19 cellular contexts compared by ENCODE assay signal in the genomic region with DNA sequence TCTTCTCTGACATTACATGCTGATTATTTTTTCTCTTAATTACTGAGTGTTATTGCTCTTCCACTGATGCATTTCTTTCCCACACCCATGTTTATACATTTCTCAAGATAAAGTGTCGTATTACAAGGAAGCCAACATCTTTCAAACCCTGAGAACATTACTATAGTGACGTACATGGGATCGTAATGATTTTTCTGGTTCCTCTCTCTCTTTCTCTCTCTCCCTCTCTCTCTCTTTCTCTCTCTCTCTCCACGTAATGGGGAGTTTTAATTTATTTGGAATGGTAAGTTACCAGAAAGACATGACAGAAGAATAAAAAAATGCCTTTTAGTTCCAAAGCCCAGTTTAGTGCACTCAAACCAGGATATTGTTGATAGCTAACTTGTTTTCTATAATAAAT. TPM values are rescaled to one million over a fixed set of nuclear protein-coding genes. Genes with fewer than 3 reads are reported as not detected.
A peak's percentile ranks its signal among the peaks of the same experiment; 100 is the strongest.
DNase-seq lines count a peak whose midpoint lies in the region; ATAC-seq and TF ChIP-seq lines count a peak whose summit lies in the region.
"Had no signal": no experiment of that assay in that cellular context is flagged by ENCODE, and none has a peak within 500 bp of the region (broad histone marks: within the 10 kb centered on the region; RNA-seq: fewer than 3 reads in every experiment).

No MANE protein-coding gene starts in this region.

- no peaks in the 10 kb centered on the region for H3K36me3 Mint-ChIP-seq in mesothelial cell of epicardium
- H3K36me3 Mint-ChIP-seq: CD4-positive, alpha-beta memory T cell had no signal

- H3K27me3 Mint-ChIP-seq in mesothelial cell of epicardium (ENCODE audit: low read depth), result no peaks in the 10 kb centered on the region
- H3K27me3 Mint-ChIP-seq: CD4-positive, alpha-beta memory T cell had no signal

- H3K4me1 Mint-ChIP-seq in mesothelial cell of epicardium, result peaks cover 12% of the 10 kb centered on the region
- H3K4me1 Mint-ChIP-seq: CD4-positive, alpha-beta memory T cell had no signal

- H3K9me3 Mint-ChIP-seq in mesothelial cell of epicardium, result peaks cover 4% of the 10 kb centered on the region

- peak overlapping the region; percentile 26 for H3K27ac Mint-ChIP-seq in mesothelial cell of epicardium
- H3K27ac Mint-ChIP-seq: CD4-positive, alpha-beta memory T cell had no signal

- no peak for TF ChIP-seq CTCF in mesothelial cell of epicardium (IDR thresholded peaks at IDR 0.05; ENCODE audit: unreplicated experiment)

- peak; percentile 37 for DNase-seq in NCI-H510A treated with DMSO at 0.1 percent for 48 hours (lab: John Stamatoyannopoulos, UW)
- DNase-seq in NCI-H510A (lab: John Stamatoyannopoulos, UW), result no peak
- DNase-seq in amniotic epithelial cell (ENCODE audit: low read depth), result peak; percentile 9
- peak; percentile 63 for DNase-seq in fibroblast of gingiva (ENCODE audit: low read depth)
- DNase-seq in mesothelial cell of epicardium (ENCODE audit: low spot score in 2 of 2, unreplicated experiment in 2 of 2), result no peak
- no peak for DNase-seq in OCI-M1 (lab: John Stamatoyannopoulos, UW)
- DNase-seq in NK-92 treated with Interleukin-12 subunit alpha and Interleukin-12 subunit beta, amount 100 ng/mL, for 24 hours (lab: John Stamatoyannopoulos, UW), result no peak
- DNase-seq: BE2C; CD4-positive, alpha-beta memory T cell; HCEC 1CT; MG63; NCI-H1092; NCI-H146; NCI-H2081 treated with DMSO at 0.1 percent for 48 hours; NCI-H2227 treated with DMSO at 0.1 percent for 48 hours; NCI-H526 treated with DMSO at 0.1 percent for 48 hours; PC-9; SJCRH30 had no signal

- no peak for ATAC-seq in GM19463 (IDR thresholded peaks at IDR 0.05; ENCODE audit: unreplicated experiment)

- H3K4me3 Mint-ChIP-seq in mesothelial cell of epicardium, result no peak overlapping the region
- H3K4me3 Mint-ChIP-seq: CD4-positive, alpha-beta memory T cell had no signal

RNA-seq across cellular contexts. Expression of gene MAPK10, which starts 40.4 kb away (rescaled TPM):
- 20.8 to 25.2 TPM (median 24.4 TPM) in 3 replicates for total RNA-seq in mesothelial cell of epicardium
- total RNA-seq: CD4-positive, alpha-beta memory T cell had no signal

Comparison
In these comparisons a context has a peak if more than half of its experiments do, and no peak if none do; other contexts are left out.
1. DNase-seq: peak in NCI-H510A treated with DMSO at 0.1 percent for 48 hours (single experiment), amniotic epithelial cell (single experiment) and fibroblast of gingiva (single experiment); none in NCI-H510A (single experiment), mesothelial cell of epicardium (0 of 2), OCI-M1 (single experiment) and NK-92 treated with Interleukin-12 subunit alpha and Interleukin-12 subunit beta, amount 100 ng/mL, for 24 hours (single experiment).